Comparison of ENCODE assay signal across 8 cellular contexts in genomic region chr4:17576932-17577659, GRCh38. TPM values are rescaled to one million over a fixed set of nuclear protein-coding genes. Genes with fewer than 3 reads are reported as not detected.
A peak's percentile ranks its signal among the peaks of the same experiment; 100 is the strongest.
DNase-seq lines count a peak whose midpoint lies in the region; ATAC-seq, FAIRE-seq and TF ChIP-seq lines count a peak whose summit lies in the region.

Gene LAP3, plus strand, starts transcription at chr4:17577198. Its CDS starts 268 bp downstream, at chr4:17577466.

- H3K79me2 ChIP-seq in mesendoderm (ENCODE audit: control insufficient read depth, insufficient read depth, low read length): no peaks in the 10 kb centered on the region

- DNase-seq in COR-L47 (lab: John Stamatoyannopoulos, UW) (peak; percentile 93), HTR-8/SVneo (ENCODE audit: insufficient read length, low spot score) (peak; percentile 90), NOMO-1 treated with dmso at 0.1 percent for 144 hours (lab: John Stamatoyannopoulos, UW; ENCODE audit: unreplicated experiment) (peak; percentile 95), endodermal cell (peak; percentile 99), mesendoderm (peak; percentile 97)
- DNase-seq in activated CD8-positive, alpha-beta memory T cell treated with anti-CD3 and anti-CD28 coated beads, Interleukin-2, amount 50 U/mL, for 1 hour (ENCODE audit: extremely low read depth): peak; percentile 90
- DNase-seq in stimulated activated CD8-positive, alpha-beta memory T cell treated with anti-CD3 and anti-CD28 coated beads, Interleukin-15, amount 100 ng/mL, for 1 hour (ENCODE audit: low read depth): peak; percentile 100

- H3K9me3 Mint-ChIP-seq in endodermal cell: no peaks in the 10 kb centered on the region

- no peak within 1 kb of the TSS for H2BK15ac ChIP-seq in mesendoderm (replicated peaks; ENCODE audit: low read depth)

- no peak within 1 kb of the TSS for H2AK5ac ChIP-seq in mesendoderm (ENCODE audit: low read length)

- H3K23ac ChIP-seq in mesendoderm (ENCODE audit: low read length): no peak within 1 kb of the TSS

- TF ChIP-seq CTCF in endodermal cell (conservative IDR thresholded peaks at IDR 0.05): no peak

- H3K36me3 ChIP-seq in endodermal cell (ENCODE audit: control insufficient read depth, insufficient read depth, low read length) (peaks cover 26% of the 10 kb centered on the region), mesendoderm (ENCODE audit: control insufficient read depth, insufficient read depth, low read length) (no peaks in the 10 kb centered on the region)

- H3K4me3 Mint-ChIP-seq in endodermal cell: peak within 1 kb of the TSS; percentile 74

- peak within 1 kb of the TSS; percentile 90 for H3K27ac Mint-ChIP-seq in endodermal cell

- H3K56ac ChIP-seq in mesendoderm (ENCODE audit: low read length): peak within 1 kb of the TSS; percentile 85

- peak within 1 kb of the TSS; percentile 64 for H3K27ac ChIP-seq in endodermal cell (ENCODE audit: low read depth, low read length)
- peak within 1 kb of the TSS; percentile 20 for H3K27ac ChIP-seq in mesendoderm (ENCODE audit: low read depth, low read length)

- no peak within 1 kb of the TSS for H2BK120ac ChIP-seq in mesendoderm (ENCODE audit: low read depth, low read length)

- H3K4me3 ChIP-seq in endodermal cell (ENCODE audit: low read length) (peak within 1 kb of the TSS; percentile 85), mesendoderm (ENCODE audit: low read length) (peak within 1 kb of the TSS; percentile 55)

- no peak within 1 kb of the TSS for H4K5ac ChIP-seq in mesendoderm (ENCODE audit: low read length)

- no peaks in the 10 kb centered on the region for H3K27me3 Mint-ChIP-seq in endodermal cell (ENCODE audit: insufficient read depth)

- peaks cover 7% of the 10 kb centered on the region for H3K79me1 ChIP-seq in mesendoderm (ENCODE audit: low read length)

- H3K4me1 Mint-ChIP-seq in endodermal cell: peaks cover 9% of the 10 kb centered on the region

- H2BK5ac ChIP-seq in mesendoderm (ENCODE audit: low read length): no peak within 1 kb of the TSS

- H3K4ac ChIP-seq in mesendoderm (ENCODE audit: low read depth, low read length): no peak within 1 kb of the TSS

- H3K4me1 ChIP-seq in endodermal cell (ENCODE audit: control insufficient read depth, insufficient read depth, low read length) (peaks cover 3% of the 10 kb centered on the region), mesendoderm (ENCODE audit: control insufficient read depth, low read depth, low read length) (peaks cover 5% of the 10 kb centered on the region)

- FAIRE-seq in HTR-8/SVneo (lab: Jason Lieb, UNC): peak; percentile 95

- H3K9ac ChIP-seq in endodermal cell (ENCODE audit: extremely low read depth, low read length, poor library complexity, severe bottlenecking): peak within 1 kb of the TSS; percentile 76
- H3K9ac ChIP-seq in mesendoderm (ENCODE audit: low read length): peak within 1 kb of the TSS; percentile 75

- peaks cover 17% of the 10 kb centered on the region for H3K36me3 Mint-ChIP-seq in endodermal cell (ENCODE audit: low read depth)

- peak within 1 kb of the TSS; percentile 90 for H3K4me2 ChIP-seq in mesendoderm (ENCODE audit: low read length)

- no peak within 1 kb of the TSS for H4K8ac ChIP-seq in mesendoderm (ENCODE audit: low read depth, low read length)

- H3K18ac ChIP-seq in mesendoderm (ENCODE audit: low read length): no peak within 1 kb of the TSS

- no peaks in the 10 kb centered on the region for H3K27me3 ChIP-seq in endodermal cell (ENCODE audit: control insufficient read depth, insufficient read depth, low read length, poor library complexity, severe bottlenecking)
- no peaks in the 10 kb centered on the region for H3K27me3 ChIP-seq in mesendoderm (ENCODE audit: insufficient read depth, low read length, poor library complexity)

- no peaks in the 10 kb centered on the region for H3K9me3 ChIP-seq in endodermal cell (ENCODE audit: control insufficient read depth, low read length)

- 0% methylated on average over 40 to 90 of the region's 90 CpGs for WGBS in endodermal cell (ENCODE audit: insufficient coverage in 1 of 2, insufficient read length in 1 of 2), 2 experiments
- no CpG with 5 or more reads among the region's 90 CpGs for WGBS in mesendoderm (ENCODE audit: extremely low coverage, insufficient coverage, low lambda C conversion rate)

- ATAC-seq in GM21367 (IDR thresholded peaks at IDR 0.05; ENCODE audit: unreplicated experiment): peak; percentile 81

RNA-seq across cellular contexts. Expression of gene LAP3, which starts in this region (rescaled TPM):
- 10 to 100 TPM; 34.3 to 39.9 TPM for total RNA-seq in endodermal cell
- 29.2 TPM for polyA plus RNA-seq in endodermal cell (2013, experiment 1 of 2)
- polyA plus RNA-seq in endodermal cell (2013, experiment 2 of 2): 27.9 TPM
- polyA plus RNA-seq in mesendoderm (2013, experiment 1 of 2): 45.8 TPM
- polyA plus RNA-seq in mesendoderm (2013, experiment 2 of 2): 46.7 TPM

Comparison
In these comparisons a context has a peak if more than half of its experiments do, and no peak if none do; other contexts are left out.
1. Peak in every context shown above with its lines: DNase-seq, ATAC-seq, H3K4me3 ChIP-seq and H3K27ac ChIP-seq.